In genomic region chr1:169764919-169765318, GRCh38 we compare ENCODE assay signal across 9 cellular contexts. TPM values are rescaled to one million over a fixed set of nuclear protein-coding genes. Genes with fewer than 3 reads are reported as not detected.
"Had no signal": no experiment of that assay in that cellular context is flagged by ENCODE, and none has a peak within 500 bp of the region (broad histone marks: within the 10 kb centered on the region; RNA-seq: fewer than 3 reads in every experiment).

No MANE protein-coding gene starts in this region.

- H3K27ac ChIP-seq: KMS-11 had no signal

- FAIRE-seq: H1, H54, HTR-8/SVneo had no signal

- H3K9ac ChIP-seq: KMS-11 had no signal

- H3K4me1 Mint-ChIP-seq: H9 had no signal

- H3K27ac Mint-ChIP-seq: GM23338, H9 had no signal

- H3K4me3 Mint-ChIP-seq: GM23338, H9 had no signal

- H3K4me2 ChIP-seq: GM23338, KMS-11 had no signal

- H3K4me3 ChIP-seq: GM23338 had no signal

- DNase-seq: H9, HCEC 1CT, KBM-7 had no signal

- ATAC-seq: GM23338 had no signal

RNA-seq across cellular contexts. Expression of gene SELE, which starts 31.0 kb away (rescaled TPM):
- total RNA-seq: GM23338, H1, H9, HT-29 had no signal
- polyA plus RNA-seq: GM23338, H1 had no signal

RNA-seq across cellular contexts. Expression of gene SELL, which starts 53.5 kb away (rescaled TPM):
- total RNA-seq: GM23338, H1, H9, HT-29 had no signal
- polyA plus RNA-seq: GM23338, H1 had no signal
